In the genomic region with DNA sequence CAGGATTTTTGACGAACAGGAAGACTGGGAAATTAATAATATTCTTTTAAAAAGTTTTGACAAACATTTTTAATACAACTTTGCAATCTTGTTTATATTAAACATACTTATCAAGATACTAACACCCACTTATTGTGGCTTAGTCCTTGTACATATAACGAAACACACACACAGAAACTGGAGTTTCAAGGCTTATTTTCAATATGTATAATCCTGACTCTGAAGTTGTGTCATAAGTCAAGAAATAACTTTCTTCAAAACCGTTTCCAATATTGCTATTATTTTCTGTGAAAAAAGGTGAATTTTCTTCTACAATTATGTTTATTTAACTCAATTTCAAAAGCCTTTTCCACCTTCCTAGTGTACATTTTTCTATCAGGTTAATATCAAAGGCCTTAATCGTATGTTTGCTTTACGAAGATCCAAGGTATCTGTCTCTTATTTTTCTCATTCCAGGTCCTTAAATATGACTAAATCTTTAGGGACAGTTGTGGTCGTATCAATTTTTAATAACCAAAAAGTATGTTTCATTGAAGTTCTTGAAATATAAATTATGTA, we compare ENCODE assay signal across 10 cellular contexts. TPM values are rescaled to one million over a fixed set of nuclear protein-coding genes. Genes with fewer than 3 reads are reported as not detected.
DNase-seq lines count a peak whose midpoint lies in the region; ATAC-seq and TF ChIP-seq lines count a peak whose summit lies in the region.
"Had no signal": no experiment of that assay in that cellular context is flagged by ENCODE, and none has a peak within 500 bp of the region (broad histone marks: within the 10 kb centered on the region; RNA-seq: fewer than 3 reads in every experiment).

No MANE protein-coding gene starts in this region.

- no peaks in the 10 kb centered on the region for H3F3A ChIP-seq in PC-3 (ENCODE audit: low read length, unreplicated experiment)

- CTCF ChIA-PET in PC-3 (lab: Charles Lee) = no interaction called here

- peak overlapping the region; percentile 35 to 97 for H3K4me3 Mint-ChIP-seq in stimulated activated naive CD8-positive, alpha-beta T cell treated with anti-CD3 and anti-CD28 coated beads, Interleukin-15, amount 100 ng/mL, for 72 hours

- no peak overlapping the region for H3K27ac Mint-ChIP-seq in stimulated activated naive CD8-positive, alpha-beta T cell treated with anti-CD3 and anti-CD28 coated beads, Interleukin-15, amount 100 ng/mL, for 72 hours

- H4K20me1 ChIP-seq in PC-3 (ENCODE audit: low read length) = no peaks in the 10 kb centered on the region; the same call in 1 of the 2 replicates

- peaks cover 31% of the 10 kb centered on the region for H3K4me1 Mint-ChIP-seq in stimulated activated naive CD8-positive, alpha-beta T cell treated with anti-CD3 and anti-CD28 coated beads, Interleukin-15, amount 100 ng/mL, for 72 hours

- peaks cover 27% of the 10 kb centered on the region for H3K27me3 Mint-ChIP-seq in stimulated activated naive CD8-positive, alpha-beta T cell treated with anti-CD3 and anti-CD28 coated beads, Interleukin-15, amount 100 ng/mL, for 72 hours

- no peaks in the 10 kb centered on the region for H3K9me2 ChIP-seq in PC-3 (replicated peaks; ENCODE audit: low read length)

- H3K4me3 ChIP-seq in PC-3 (ENCODE audit: low read length) (peak overlapping the region; percentile 93), foreskin fibroblast (ENCODE audit: low read depth in 1 of 2, low read length in 2 of 2) (peak overlapping the region; percentile 85 to 88)

- H3K27ac ChIP-seq in PC-3 (ENCODE audit: low read length) = 0 out of 2 replicates have a peak overlapping the region, but pooled peaks have one; percentile 6

- H3K79me2 ChIP-seq in PC-3 (ENCODE audit: low read length) = peaks cover 89% of the 10 kb centered on the region

- POLR2A ChIA-PET in PC-3 (lab: Charles Lee; ENCODE audit: unreplicated experiment) = no interaction called here

- peaks cover 31% of the 10 kb centered on the region for H3K4me1 ChIP-seq in PC-3 (ENCODE audit: insufficient read depth, low read length)

- BruUV-seq in PC-3 (replicated peaks; lab: Mats Ljungman, UMichigan) = no TSS peak

- peak overlapping the region; percentile 95 for H3K4me2 ChIP-seq in PC-3 (ENCODE audit: low read length)

- H3K36me3 ChIP-seq in PC-3 (ENCODE audit: low read depth, low read length) = no peaks in the 10 kb centered on the region

- no peak for DNase-seq in stimulated activated naive CD8-positive, alpha-beta T cell treated with anti-CD3 and anti-CD28 coated beads, Interleukin-15, amount 100 ng/mL, for 72 hours
- no peak for DNase-seq in stimulated activated naive CD8-positive, alpha-beta T cell treated with anti-CD3 and anti-CD28 coated beads, Interleukin-15, Interleukin-2, amounts not matched to agents 100 U/mL and 50 U/mL, for 24 hours
- DNase-seq in PC-3 (peak; percentile 23), foreskin fibroblast (no peak), kidney glomerular epithelial cell (lab: John Stamatoyannopoulos, UW) (no peak), GOT3 (lab: John Stamatoyannopoulos, UW) (no peak)
- DNase-seq: effector CD8-positive, alpha-beta T cell; RPMI8226 had no signal

- H3K9me3 ChIP-seq in PC-3 (ENCODE audit: low read length) = no peaks in the 10 kb centered on the region

- TF ChIP-seq CTCF in PC-3 (conservative IDR thresholded peaks at IDR 0.05; ENCODE audit: low read depth, low read length) = no peak
- TF ChIP-seq CTCF in foreskin fibroblast (IDR thresholded peaks at IDR 0.05; ENCODE audit: low read depth, low read length) = no peak

- intact Hi-C loops in PC-3 (cut with micrococcal nuclease) = no loop called here

- no peak for ATAC-seq in stimulated activated naive CD8-positive, alpha-beta T cell treated with anti-CD3 and anti-CD28 coated beads, Interleukin-15, amount 100 ng/mL, for 72 hours
- ATAC-seq in stimulated activated naive CD8-positive, alpha-beta T cell treated with anti-CD3 and anti-CD28 coated beads, Interleukin-15, Interleukin-2, amounts not matched to agents 100 U/mL and 50 U/mL, for 24 hours = no peak
- ATAC-seq in PC-3 (no peak), GM18867 (IDR thresholded peaks at IDR 0.05; ENCODE audit: unreplicated experiment) (no peak), GM18909 (IDR thresholded peaks at IDR 0.05; ENCODE audit: poor library complexity, unreplicated experiment) (no peak)

- H3K9ac ChIP-seq in PC-3 (ENCODE audit: low read length) = peak overlapping the region; percentile 93

- H2AFZ ChIP-seq in PC-3 (ENCODE audit: low read length) = no peak overlapping the region

- H3K27me3 ChIP-seq in PC-3 (ENCODE audit: low read length) = no peaks in the 10 kb centered on the region

- H3K9me3 Mint-ChIP-seq in stimulated activated naive CD8-positive, alpha-beta T cell treated with anti-CD3 and anti-CD28 coated beads, Interleukin-15, amount 100 ng/mL, for 72 hours = no peaks in the 10 kb centered on the region

RNA-seq across cellular contexts. Expression of a gene that starts 1.8 kb away (rescaled TPM):
- 49.2 and 60.0 TPM in 2 replicates for total RNA-seq in PC-3 (2014; rRNA removed)

RNA-seq across cellular contexts. Expression of a gene that starts 11.8 kb away (rescaled TPM):
- 12.7 and 14.7 TPM in 2 replicates for total RNA-seq in PC-3 (2014; rRNA removed)
